Comparison of ENCODE assay signal across 17 cellular contexts in genomic region chr10:72234560-72235095, GRCh38. TPM values are rescaled to one million over a fixed set of nuclear protein-coding genes. Genes with fewer than 3 reads are reported as not detected.
DNase-seq lines count a peak whose midpoint lies in the region; ATAC-seq and TF ChIP-seq lines count a peak whose summit lies in the region.
"Had no signal": no experiment of that assay in that cellular context is flagged by ENCODE, and none has a peak within 500 bp of the region (broad histone marks: within the 10 kb centered on the region; RNA-seq: fewer than 3 reads in every experiment).

No MANE protein-coding gene starts in this region.

- no peaks in the 10 kb centered on the region for H4K20me1 ChIP-seq in PC-9 (ENCODE audit: insufficient read depth)

- H2AFZ ChIP-seq in PC-9, result no peak overlapping the region

- POLR2A ChIA-PET in PC-9 (lab: Charles Lee; ENCODE audit: unreplicated experiment), result no interaction called here

- H3K4me3 ChIP-seq in PC-9, result no peak overlapping the region
- H3K4me3 ChIP-seq in psoas muscle, result no peak overlapping the region
- H3K4me3 ChIP-seq: SJSA1 had no signal

- H3K27ac ChIP-seq in PC-9, result 0 out of 2 replicates have a peak overlapping the region, but pooled peaks have one; percentile 8
- H3K27ac ChIP-seq in psoas muscle, result peak overlapping the region; percentile 91
- H3K27ac ChIP-seq: SJSA1 had no signal

- in situ Hi-C loops in GM13977 (cut with MboI; ENCODE audit: low pct_unique_long_range_greater_than_20kb, low sequenced_read_pairs, unreplicated experiment), result no loop called here

- H3K36me3 ChIP-seq in PC-9 (ENCODE audit: low read depth), result peaks cover 55% of the 10 kb centered on the region
- H3K36me3 ChIP-seq in psoas muscle (ENCODE audit: insufficient read depth in 1 of 2, low read depth in 1 of 2), result peaks cover 4 to 48% of the 10 kb centered on the region in 2 donors

- DNase-seq in NCI-H2107 (lab: John Stamatoyannopoulos, UW) (peak; percentile 2), NCI-H2107 treated with DMSO at 0.1 percent for 48 hours (lab: John Stamatoyannopoulos, UW; ENCODE audit: unreplicated experiment) (no peak), NCI-H1092 (lab: John Stamatoyannopoulos, UW) (peak; percentile 20), PC-9 (no peak), psoas muscle (no peak), hypothalamus (lab: John Stamatoyannopoulos, UW) (no peak), GM13977 (ENCODE audit: low spot score) (no peak), LoVo (ENCODE audit: low spot score) (no peak)
- DNase-seq: CD8-positive, alpha-beta T cell; DND-41; GOT3; KBM-7; NCI-H187; NCI-H510A treated with DMSO at 0.1 percent for 48 hours; NK-92 treated with Interleukin-12 subunit alpha and Interleukin-12 subunit beta, amount 100 ng/mL, for 24 hours; PC-3 had no signal

- TF ChIP-seq CTCF in PC-9 (conservative IDR thresholded peaks at IDR 0.05), result no peak
- TF ChIP-seq CTCF in psoas muscle (IDR thresholded peaks at IDR 0.05), result no peak
- TF ChIP-seq CTCF in GM13977 (IDR thresholded peaks at IDR 0.05; ENCODE audit: extremely low read depth, insufficient read depth, missing control alignments), result no peak

- H3K9me2 ChIP-seq in PC-9 (ENCODE audit: insufficient read depth), result no peaks in the 10 kb centered on the region

- peaks cover 10% of the 10 kb centered on the region; the same call in 1 of the 2 replicates for H3K79me2 ChIP-seq in PC-9 (ENCODE audit: low read depth)

- H3K4me2 ChIP-seq in PC-9, result no peak overlapping the region

- H3K9me3 ChIP-seq in PC-9 (ENCODE audit: insufficient read depth, low read depth) (no peaks in the 10 kb centered on the region), psoas muscle (no peaks in the 10 kb centered on the region)
- H3K9me3 ChIP-seq: SJSA1 had no signal

- intact Hi-C loops in PC-9 (cut with micrococcal nuclease; ENCODE audit: unreplicated experiment), result no loop called here
- intact Hi-C loops in psoas muscle (cut with DNase I), result loop anchor here (5.0 to 10.0 kb wide), 3 partner anchors 38 to 83 kb away; partner anchors contain the start of gene DDIT4 (in 1 of the 2)

- H3K27me3 ChIP-seq in PC-9 (ENCODE audit: insufficient read depth, low read depth) (no peaks in the 10 kb centered on the region), psoas muscle (ENCODE audit: insufficient read depth in 3 of 3, low read length in 2 of 3) (no peaks in the 10 kb centered on the region)
- H3K27me3 ChIP-seq: SJSA1 had no signal

- H3K4me1 ChIP-seq in PC-9 (replicated peaks; ENCODE audit: insufficient read depth) (no peaks in the 10 kb centered on the region), psoas muscle (peaks cover 58% of the 10 kb centered on the region)
- H3K4me1 ChIP-seq: SJSA1 had no signal

- CTCF ChIA-PET in PC-9 (lab: Charles Lee), result interaction anchor here (0.6 kb wide), 1 partner anchor 185 kb away, joined by 13 read pairs; no protein-coding TSS in a partner anchor

- no TSS peak for BruUV-seq in PC-9 (replicated peaks; lab: Mats Ljungman, UMichigan)

- 63 to 77% (median 64%) methylated on average over 6 of the region's 6 CpGs for whole genome bisulfite sequencing in psoas muscle, 3 donors

- peaks cover 57% of the 10 kb centered on the region for H3F3A ChIP-seq in PC-9 (ENCODE audit: insufficient read depth, low read depth)

- ATAC-seq in psoas muscle, result no peak
- ATAC-seq: CD8-positive, alpha-beta T cell; PC-3 had no signal

RNA-seq across cellular contexts. Expression of gene ASCC1, which starts 18.6 kb away (rescaled TPM):
- total RNA-seq in PC-9 (2021) (108 and 129 TPM in 2 replicates), psoas muscle (10 to 100 TPM; 15.3 to 22.4 (median 19.4) TPM)
- 10 to 100 TPM; 17.9 to 37.0 (median 19.3) TPM for polyA plus RNA-seq in psoas muscle

RNA-seq across cellular contexts. Expression of gene ANAPC16, which starts 18.8 kb away (rescaled TPM):
- total RNA-seq in PC-9 (2021) (142 and 171 TPM in 2 replicates), psoas muscle (100 to 1,000 TPM in 3 of 4 donors, 10 to 100 TPM in 1; 80.3 to 144 (median 119) TPM)
- 100 to 1,000 TPM in 2 of 3 donors, 10 to 100 TPM in 1; 60.1 to 184 (median 167) TPM for polyA plus RNA-seq in psoas muscle

RNA-seq across cellular contexts. Expression of gene DDIT4, which starts 39.1 kb away (rescaled TPM):
- total RNA-seq in PC-9 (2021), result 178 and 212 TPM in 2 replicates
- 100 to 1,000 TPM in 1 of 4 donors, 10 to 100 TPM in 3; 16.1 to 220 (median 65.4) TPM for total RNA-seq in psoas muscle
- 100 to 1,000 TPM; 114 to 744 (median 487) TPM for polyA plus RNA-seq in psoas muscle

Comparison
In these comparisons a context has a peak if more than half of its experiments do, and no peak if none do; other contexts are left out.
1. DNase-seq: peak in NCI-H2107 (single experiment) and NCI-H1092 (single experiment); none in NCI-H2107 treated with DMSO at 0.1 percent for 48 hours (single experiment), PC-9 (0 of 2), psoas muscle (0 of 2), hypothalamus (0 of 51), GM13977 (single experiment) and LoVo (single experiment).